Comparison of ENCODE assay signal across 20 cellular contexts in the genomic region with DNA sequence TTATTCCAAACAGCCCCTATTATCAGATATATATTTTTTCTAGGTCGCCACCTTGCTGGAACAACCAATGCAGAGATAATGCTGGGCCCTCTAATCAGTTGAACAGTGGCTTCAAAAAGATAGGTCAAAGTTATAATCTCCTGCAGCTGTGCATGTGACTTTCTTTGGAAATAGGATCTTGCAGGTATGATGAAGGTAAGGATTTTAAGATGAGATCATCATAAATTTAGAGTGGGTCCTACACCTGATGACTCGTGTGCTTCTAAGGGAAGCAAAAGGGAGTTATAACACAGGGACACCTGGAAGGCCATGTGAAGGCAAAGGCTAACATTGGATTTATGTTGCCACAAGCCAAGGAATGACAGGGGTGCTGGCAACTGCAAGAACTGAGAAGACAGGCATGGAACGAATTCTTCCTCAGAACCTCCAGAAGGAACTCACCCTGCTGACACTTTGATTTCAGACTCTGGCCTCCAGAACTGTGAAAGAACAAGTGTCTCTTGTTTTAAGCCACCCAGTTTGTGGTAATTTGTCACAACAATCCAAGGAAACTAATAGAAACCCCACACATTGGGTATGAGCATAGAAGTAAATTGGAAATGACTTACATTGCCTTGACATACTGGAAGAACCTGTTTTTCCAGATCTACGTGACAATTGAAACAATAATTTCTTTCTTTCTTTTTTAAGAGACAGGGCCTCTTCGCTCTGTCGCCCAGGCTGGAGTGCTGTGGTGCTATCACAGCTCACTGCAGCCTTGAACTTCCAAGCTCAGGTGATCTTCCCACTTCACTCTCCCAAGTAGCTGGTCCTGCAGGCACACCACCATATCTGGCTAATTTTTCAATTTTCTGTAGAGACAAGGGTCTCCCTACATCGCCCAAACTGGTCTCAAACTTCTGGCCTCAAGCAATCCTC. TPM values are rescaled to one million over a fixed set of nuclear protein-coding genes. Genes with fewer than 3 reads are reported as not detected.
A peak's percentile ranks its signal among the peaks of the same experiment; 100 is the strongest.
DNase-seq lines count a peak whose midpoint lies in the region; ATAC-seq, FAIRE-seq and TF ChIP-seq lines count a peak whose summit lies in the region.
"Had no signal": no experiment of that assay in that cellular context is flagged by ENCODE, and none has a peak within 500 bp of the region (broad histone marks: within the 10 kb centered on the region; RNA-seq: fewer than 3 reads in every experiment).

No MANE protein-coding gene starts in this region.

- 36 to 72% (median 51%) methylated on average over 7 of the region's 7 CpGs for WGBS in small intestine, 3 donors

- DNase-seq in LNCaP clone FGC (ENCODE audit: low read depth) (peak; percentile 70), NCI-H748 (lab: John Stamatoyannopoulos, UW; ENCODE audit: unreplicated experiment) (peak; percentile 86), foreskin keratinocyte (peak in 1 of 2 donors; percentile 70), small intestine (peak; percentile 68), dedifferentiated amniotic fluid mesenchymal stem cell (ENCODE audit: extremely low spot score) (no peak), medulla oblongata (ENCODE audit: extremely low spot score) (no peak)
- no peak for DNase-seq in activated naive CD8-positive, alpha-beta T cell treated with anti-CD3 and anti-CD28 coated beads for 36 hours
- DNase-seq: activated CD4-positive, alpha-beta T cell treated with anti-CD3 and anti-CD28 coated beads for 36 hours; activated CD8-positive, alpha-beta memory T cell treated with anti-CD3 and anti-CD28 coated beads, Interleukin-2, amount 50 U/mL, for 4 hours; activated gamma-delta T cell; amniotic stem cell; gastrocnemius medialis; H9; naive thymus-derived CD4-positive, alpha-beta T cell; NCI-H187; posterior cingulate gyrus; stimulated activated CD4-positive, alpha-beta T cell treated with anti-CD3 and anti-CD28 coated beads, Interleukin-4, amount 100 ng/mL, for 24 hours; stimulated activated CD8-positive, alpha-beta memory T cell treated with anti-CD3 and anti-CD28 coated beads, Interleukin-4, amount 100 ng/mL, for 48 hours had no signal

- H3K27ac ChIP-seq in foreskin keratinocyte (no peak overlapping the region), small intestine (ENCODE audit: low read depth in 1 of 2, low read length in 1 of 2) (no peak overlapping the region)

- no peaks in the 10 kb centered on the region for H3K4me1 Mint-ChIP-seq in activated naive CD8-positive, alpha-beta T cell treated with anti-CD3 and anti-CD28 coated beads for 36 hours
- H3K4me1 Mint-ChIP-seq: activated CD4-positive, alpha-beta T cell treated with anti-CD3 and anti-CD28 coated beads for 36 hours; B cell had no signal

- H3K27me3 ChIP-seq in foreskin keratinocyte (peaks cover 12% of the 10 kb centered on the region), small intestine (ENCODE audit: control insufficient read depth in 2 of 2, insufficient read depth in 2 of 2, low read length in 2 of 2) (no peaks in the 10 kb centered on the region)
- H3K27me3 ChIP-seq: gastrocnemius medialis had no signal

- H3K27me3 Mint-ChIP-seq in activated naive CD8-positive, alpha-beta T cell treated with anti-CD3 and anti-CD28 coated beads for 36 hours = peaks cover 7% of the 10 kb centered on the region
- H3K27me3 Mint-ChIP-seq: activated CD4-positive, alpha-beta T cell treated with anti-CD3 and anti-CD28 coated beads for 36 hours; B cell had no signal

- no peak overlapping the region for H3K4me3 Mint-ChIP-seq in activated naive CD8-positive, alpha-beta T cell treated with anti-CD3 and anti-CD28 coated beads for 36 hours
- H3K4me3 Mint-ChIP-seq: activated CD4-positive, alpha-beta T cell treated with anti-CD3 and anti-CD28 coated beads for 36 hours; B cell; H9; naive thymus-derived CD4-positive, alpha-beta T cell had no signal

- TF ChIP-seq CTCF in LNCaP clone FGC (IDR thresholded peaks at IDR 0.05; ENCODE audit: control insufficient read depth, extremely low read depth, insufficient read depth) = no peak
- no peak for TF ChIP-seq CTCF in foreskin keratinocyte (conservative IDR thresholded peaks at IDR 0.05)

- H3K4me3 ChIP-seq in LNCaP clone FGC (ENCODE audit: low read depth, low read length) = 0 out of 2 replicates have a peak overlapping the region, but pooled peaks have one; percentile 1
- no peak overlapping the region for H3K4me3 ChIP-seq in small intestine (ENCODE audit: low read depth in 1 of 2, low read length in 2 of 2)
- H3K4me3 ChIP-seq: gastrocnemius medialis had no signal

- H3K36me3 ChIP-seq in small intestine (ENCODE audit: control insufficient read depth in 2 of 2, insufficient read depth in 2 of 2, low read length in 2 of 2) = no peaks in the 10 kb centered on the region
- H3K36me3 ChIP-seq: gastrocnemius medialis had no signal

- ATAC-seq in foreskin keratinocyte = peak; percentile 66
- ATAC-seq: activated CD4-positive, alpha-beta T cell treated with anti-CD3 and anti-CD28 coated beads for 36 hours; naive thymus-derived CD4-positive, alpha-beta T cell; Panc1 had no signal

- H3K9me3 ChIP-seq in small intestine (ENCODE audit: control insufficient read depth, low read depth) = no peaks in the 10 kb centered on the region

- H3K36me3 Mint-ChIP-seq in activated naive CD8-positive, alpha-beta T cell treated with anti-CD3 and anti-CD28 coated beads for 36 hours = no peaks in the 10 kb centered on the region
- H3K36me3 Mint-ChIP-seq: naive thymus-derived CD4-positive, alpha-beta T cell had no signal

- H3K4me1 ChIP-seq in foreskin keratinocyte (peaks cover 9% of the 10 kb centered on the region), small intestine (ENCODE audit: control insufficient read depth in 2 of 2, insufficient read depth in 1 of 2, low read depth in 1 of 2, low read length in 1 of 2) (peaks cover 0 to 4% of the 10 kb centered on the region in 2 donors)

- H3K9me3 Mint-ChIP-seq in activated naive CD8-positive, alpha-beta T cell treated with anti-CD3 and anti-CD28 coated beads for 36 hours = peaks cover 4% of the 10 kb centered on the region

- H3K27ac Mint-ChIP-seq in activated naive CD8-positive, alpha-beta T cell treated with anti-CD3 and anti-CD28 coated beads for 36 hours = no peak overlapping the region
- H3K27ac Mint-ChIP-seq: activated CD4-positive, alpha-beta T cell treated with anti-CD3 and anti-CD28 coated beads for 36 hours; B cell; naive thymus-derived CD4-positive, alpha-beta T cell had no signal

- FAIRE-seq in small intestine (lab: Jason Lieb, UNC) = no peak

RNA-seq across cellular contexts. Expression of a gene that starts 34.3 kb away (rescaled TPM):
- 13.2 and 17.7 TPM in 2 replicates for total RNA-seq in foreskin keratinocyte
- polyA plus RNA-seq in foreskin keratinocyte (14.5 and 20.5 TPM in 2 replicates), small intestine (10 to 100 TPM in 1 of 3 donors, 1 to 10 TPM in 2; 5.1 to 14.7 (median 9.7) TPM)
- 10 to 100 TPM; 16.4 to 17.8 TPM for total RNA-seq in activated naive CD8-positive, alpha-beta T cell treated with anti-CD3 and anti-CD28 coated beads for 36 hours

Comparison
In these comparisons a context has a peak if more than half of its experiments do, and no peak if none do; other contexts are left out.
1. DNase-seq: peak in LNCaP clone FGC (single experiment), NCI-H748 (single experiment) and small intestine (single experiment); none in dedifferentiated amniotic fluid mesenchymal stem cell (single experiment), activated naive CD8-positive, alpha-beta T cell treated with anti-CD3 and anti-CD28 coated beads for 36 hours (single experiment) and medulla oblongata (single experiment).